In the genomic region with DNA sequence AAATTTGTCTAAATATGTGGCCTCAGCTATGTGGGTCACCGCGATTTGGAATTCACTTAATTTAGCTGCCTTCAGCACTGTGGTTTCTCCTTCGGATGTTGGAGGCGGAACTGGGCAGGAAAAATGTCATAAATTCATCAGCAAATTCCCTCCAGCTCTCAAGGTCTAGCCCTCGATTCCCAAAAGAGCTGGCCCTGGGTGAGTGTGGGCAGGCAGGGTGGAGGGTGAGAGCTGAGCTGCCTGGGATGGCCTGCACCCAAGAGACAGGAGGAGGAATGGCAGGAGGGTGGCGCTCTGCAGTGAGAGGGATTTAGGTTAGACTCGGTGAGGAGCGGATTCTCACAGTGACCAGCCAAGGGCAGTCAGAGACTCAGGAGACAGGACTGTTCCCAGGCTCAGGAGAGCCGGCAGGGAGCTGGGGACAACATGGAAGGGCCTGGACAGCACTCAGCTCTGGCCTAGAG, we compare ENCODE assay signal across 12 cellular contexts. TPM values are rescaled to one million over a fixed set of nuclear protein-coding genes. Genes with fewer than 3 reads are reported as not detected.
DNase-seq lines count a peak whose midpoint lies in the region; ATAC-seq and TF ChIP-seq lines count a peak whose summit lies in the region.
"Had no signal": no experiment of that assay in that cellular context is flagged by ENCODE, and none has a peak within 500 bp of the region (broad histone marks: within the 10 kb centered on the region; RNA-seq: fewer than 3 reads in every experiment).

No MANE protein-coding gene starts in this region.

- H3K4me3 ChIP-seq in AG04450 (ENCODE audit: low read depth, low read length), result no peak overlapping the region
- no peak overlapping the region for H3K4me3 ChIP-seq in mesenchymal stem cell (ENCODE audit: insufficient read depth in 1 of 2, low read depth in 1 of 2, low read length in 2 of 2)

- ATAC-seq in GM19035 (IDR thresholded peaks at IDR 0.05; ENCODE audit: unreplicated experiment), result no peak
- no peak for ATAC-seq in T-cell (replicated peaks in 1 of 4)
- no peak for ATAC-seq in HG03521 (IDR thresholded peaks at IDR 0.05; ENCODE audit: unreplicated experiment)
- ATAC-seq: natural killer cell treated with Interleukin-12 subunit alpha and Interleukin-12 subunit beta and Interleukin-15 and Interleukin-18, amount 100 ng/mL, for 72 hours had no signal

- POLR2A ChIA-PET in AG04450 (lab: Yijun Ruan, JAX) (interaction anchor here (0.9 to 1.3 kb wide), 3 partner anchors 9 to 18 kb away, joined by 3 to 12 read pairs (median 4); no protein-coding TSS in a partner anchor), T-cell (lab: Charles Lee) (no interaction called here)

- H3K36me3 Mint-ChIP-seq in T-cell, result no peaks in the 10 kb centered on the region
- H3K36me3 Mint-ChIP-seq: natural killer cell treated with Interleukin-12 subunit alpha and Interleukin-12 subunit beta and Interleukin-15 and Interleukin-18, amount 100 ng/mL, for 72 hours had no signal

- H3K36me3 ChIP-seq in mesenchymal stem cell (ENCODE audit: control insufficient read depth in 1 of 2, insufficient read depth in 2 of 2, low read depth in 1 of 2, low read length in 2 of 2), result peaks cover 5 to 76% of the 10 kb centered on the region in 2 experiments
- H3K36me3 ChIP-seq: BE2C had no signal

- H3K27me3 Mint-ChIP-seq in T-cell, result peaks cover 0 to 16% of the 10 kb centered on the region in 2 donors

- TF ChIP-seq CTCF in AG04450 (IDR thresholded peaks at IDR 0.05; ENCODE audit: low read depth, low read length), result no peak

- H2AK5ac ChIP-seq in mesenchymal stem cell (ENCODE audit: low read length, severe bottlenecking), result peak overlapping the region; percentile 0

- WGBS in mesenchymal stem cell, result 35% methylated on average over 8 of the region's 9 CpGs

- H3K27ac ChIP-seq in AG04450 (ENCODE audit: low read depth, low read length), result peak overlapping the region; percentile 11
- peak overlapping the region; percentile 1 for H3K27ac ChIP-seq in mesenchymal stem cell (ENCODE audit: low read length, poor library complexity, severe bottlenecking)

- H2BK5ac ChIP-seq in mesenchymal stem cell (ENCODE audit: low read depth, low read length, poor library complexity, severe bottlenecking), result no peak overlapping the region

- peak overlapping the region in 1 of 2 experiments; percentile 33 for H2BK12ac ChIP-seq in mesenchymal stem cell (ENCODE audit: low read length in 2 of 2)

- peak overlapping the region; percentile 52 for H4K91ac ChIP-seq in mesenchymal stem cell (ENCODE audit: low read length)

- peak overlapping the region; percentile 25 to 77 for H3K18ac ChIP-seq in mesenchymal stem cell (ENCODE audit: low read depth in 1 of 2, low read length in 2 of 2)

- no peak overlapping the region for H3K4me2 ChIP-seq in mesenchymal stem cell (ENCODE audit: low read length, poor library complexity, severe bottlenecking)

- H4K8ac ChIP-seq in mesenchymal stem cell (ENCODE audit: low read length), result peak overlapping the region; percentile 49

- no peak overlapping the region for H2BK15ac ChIP-seq in mesenchymal stem cell (ENCODE audit: low read depth, poor library complexity, severe bottlenecking)

- no peaks in the 10 kb centered on the region for H3K79me1 ChIP-seq in mesenchymal stem cell (replicated peaks; ENCODE audit: low read length, poor library complexity, severe bottlenecking)

- peaks cover 44% of the 10 kb centered on the region for H3K4me1 ChIP-seq in mesenchymal stem cell (ENCODE audit: control insufficient read depth, insufficient read depth, low read depth, low read length)
- H3K4me1 ChIP-seq: BE2C had no signal

- no peak overlapping the region for H3K14ac ChIP-seq in mesenchymal stem cell (ENCODE audit: low read length in 2 of 2)

- CTCF ChIA-PET in AG04450 (lab: Charles Lee) (interaction anchor here (0.9 to 1.4 kb wide), 4 partner anchors 28 to 339 kb away, joined by 3 to 4 read pairs (median 4); no protein-coding TSS in a partner anchor), T-cell (lab: Charles Lee) (no interaction called here)

- no peak overlapping the region for H3K4me3 Mint-ChIP-seq in T-cell
- H3K4me3 Mint-ChIP-seq: natural killer cell treated with Interleukin-12 subunit alpha and Interleukin-12 subunit beta and Interleukin-15 and Interleukin-18, amount 100 ng/mL, for 72 hours had no signal

- no peak overlapping the region for H3K27ac Mint-ChIP-seq in T-cell
- H3K27ac Mint-ChIP-seq: natural killer cell treated with Interleukin-12 subunit alpha and Interleukin-12 subunit beta and Interleukin-15 and Interleukin-18, amount 100 ng/mL, for 72 hours had no signal

- H3K9me3 ChIP-seq in AG04450 (ENCODE audit: control insufficient read depth, insufficient read depth, low read length) (peaks cover 4% of the 10 kb centered on the region; the same call in 1 of the 2 replicates), mesenchymal stem cell (ENCODE audit: control insufficient read depth, low read length) (no peaks in the 10 kb centered on the region)
- H3K9me3 ChIP-seq: BE2C had no signal

- peak overlapping the region; percentile 3 for H2BK120ac ChIP-seq in mesenchymal stem cell (ENCODE audit: low read depth, low read length)

- peak overlapping the region; percentile 19 to 71 for H3K4ac ChIP-seq in mesenchymal stem cell (ENCODE audit: low read depth in 1 of 2, low read length in 2 of 2)

- no peak overlapping the region for H3K23ac ChIP-seq in mesenchymal stem cell (ENCODE audit: low read length in 2 of 2)

- H3K27me3 ChIP-seq in AG04450 (ENCODE audit: control insufficient read depth, insufficient read depth, low read length) (no peaks in the 10 kb centered on the region), mesenchymal stem cell (ENCODE audit: control insufficient read depth in 1 of 2, insufficient read depth in 1 of 2, low read length in 2 of 2) (peaks cover 0 to 6% of the 10 kb centered on the region in 2 experiments)
- H3K27me3 ChIP-seq: BE2C had no signal

- H3K4me1 Mint-ChIP-seq in T-cell, result peaks cover 0 to 2% (median 0%) of the 10 kb centered on the region in 3 donors

- H2AFZ ChIP-seq in mesenchymal stem cell (ENCODE audit: low read depth, low read length), result no peak overlapping the region

- H3K9ac ChIP-seq in mesenchymal stem cell (ENCODE audit: low read length), result no peak overlapping the region

- DNase-seq in AG04450 (ENCODE audit: low read depth, low spot score) (no peak), RPMI7951 (ENCODE audit: low read depth) (peak; percentile 95), dedifferentiated amniotic fluid mesenchymal stem cell (ENCODE audit: extremely low spot score) (peak; percentile 58), mesenchymal stem cell (peak; percentile 69), DMS 273 treated with DMSO at 0.1 percent for 48 hours (lab: John Stamatoyannopoulos, UW) (no peak), T-cell (no peak)
- DNase-seq: BE2C; NCI-H146; stimulated activated CD4-positive, alpha-beta T cell treated with anti-CD3 and anti-CD28 coated beads, Interleukin-2, amount 100 ng/mL, for 24 hours had no signal

- H3K9me3 Mint-ChIP-seq in T-cell, result no peaks in the 10 kb centered on the region
- H3K9me3 Mint-ChIP-seq: natural killer cell treated with Interleukin-12 subunit alpha and Interleukin-12 subunit beta and Interleukin-15 and Interleukin-18, amount 100 ng/mL, for 72 hours had no signal

RNA-seq across cellular contexts. Expression of gene FEM1B, which starts 57.1 kb away (rescaled TPM):
- 46.5 and 55.1 TPM in 2 replicates for polyA plus RNA-seq in AG04450 (2011; rRNA removed)
- 167 and 205 TPM in 2 replicates for polyA minus RNA-seq in AG04450 (2011; rRNA and poly(A)+ RNA removed)
- 37.6 and 41.5 TPM in 2 replicates for total RNA-seq in RPMI7951 (2014; rRNA removed; shearing (Covaris generic))
- polyA plus RNA-seq in mesenchymal stem cell (2013, experiment 1 of 2), result 28.3 TPM
- polyA plus RNA-seq in mesenchymal stem cell (2013, experiment 2 of 2), result 28.2 TPM
- 10 to 100 TPM; 36.9 to 75.8 (median 55.3) TPM for total RNA-seq in T-cell

Comparison
In these comparisons a context has a peak if more than half of its experiments do, and no peak if none do; other contexts are left out.
1. DNase-seq: peak in RPMI7951 (single experiment), dedifferentiated amniotic fluid mesenchymal stem cell (single experiment) and mesenchymal stem cell (single experiment); none in AG04450 (single experiment), DMS 273 treated with DMSO at 0.1 percent for 48 hours (single experiment) and T-cell (0 of 34).